ENCODE assay signal across 14 cellular contexts in genomic region chr19:49907745-49908446, GRCh38. TPM values are rescaled to one million over a fixed set of nuclear protein-coding genes. Genes with fewer than 3 reads are reported as not detected.
DNase-seq lines count a peak whose midpoint lies in the region; ATAC-seq and TF ChIP-seq lines count a peak whose summit lies in the region.
"Had no signal": no experiment of that assay in that cellular context is flagged by ENCODE, and none has a peak within 500 bp of the region (broad histone marks: within the 10 kb centered on the region; RNA-seq: fewer than 3 reads in every experiment).

No MANE protein-coding gene starts in this region.

- no peak overlapping the region for H3K4me3 Mint-ChIP-seq in activated naive CD4-positive, alpha-beta T cell treated with anti-CD3 and anti-CD28 coated beads, Interleukin-2, amount 10 ng/mL, durations not matched to agents 7 days and 5 days
- H3K4me3 Mint-ChIP-seq in activated naive CD4-positive, alpha-beta T cell treated with anti-CD3 and anti-CD28 coated beads for 36 hours = no peak overlapping the region
- H3K4me3 Mint-ChIP-seq in stimulated activated memory B cell treated with anti-CD40 and anti-IgM and Interleukin-4, amounts not matched to agents 10 μg/mL and 1 μg/mL and 100 μg/mL, for 72 hours = peak overlapping the region; percentile 50

- peak overlapping the region; percentile 60 for H3K27ac Mint-ChIP-seq in activated naive CD4-positive, alpha-beta T cell treated with anti-CD3 and anti-CD28 coated beads, Interleukin-2, amount 10 ng/mL, durations not matched to agents 7 days and 5 days
- H3K27ac Mint-ChIP-seq in activated naive CD4-positive, alpha-beta T cell treated with anti-CD3 and anti-CD28 coated beads for 36 hours = no peak overlapping the region
- H3K27ac Mint-ChIP-seq in stimulated activated memory B cell treated with anti-CD40 and anti-IgM and Interleukin-4, amounts not matched to agents 10 μg/mL and 1 μg/mL and 100 μg/mL, for 72 hours = peak overlapping the region; percentile 91

- H3K27me3 Mint-ChIP-seq in activated naive CD4-positive, alpha-beta T cell treated with anti-CD3 and anti-CD28 coated beads, Interleukin-2, amount 10 ng/mL, durations not matched to agents 7 days and 5 days = no peaks in the 10 kb centered on the region
- no peaks in the 10 kb centered on the region for H3K27me3 Mint-ChIP-seq in activated naive CD4-positive, alpha-beta T cell treated with anti-CD3 and anti-CD28 coated beads for 36 hours (ENCODE audit: low read depth)
- no peaks in the 10 kb centered on the region for H3K27me3 Mint-ChIP-seq in stimulated activated memory B cell treated with anti-CD40 and anti-IgM and Interleukin-4, amounts not matched to agents 10 μg/mL and 1 μg/mL and 100 μg/mL, for 72 hours

- DNase-seq in activated naive CD4-positive, alpha-beta T cell treated with anti-CD3 and anti-CD28 coated beads, Interleukin-2, amount 10 ng/mL, durations not matched to agents 7 days and 5 days = no peak
- DNase-seq in activated naive CD4-positive, alpha-beta T cell treated with anti-CD3 and anti-CD28 coated beads for 36 hours = no peak
- DNase-seq in GM19240 (ENCODE audit: insufficient read length, low spot score) (no peak), Karpas-422 (no peak)
- DNase-seq: activated CD4-positive, alpha-beta T cell treated with anti-CD3 and anti-CD28 coated beads, Interleukin-2, amount 50 U/mL, for 1 hour; GM23248; left cardiac atrium; NCI-H1092; NCI-H2171 treated with DMSO at 0.1 percent for 48 hours; SIG-M5; T1000 had no signal

- no peak overlapping the region for H2AFZ ChIP-seq in SU-DHL-6 (ENCODE audit: low read depth, low read length, severe bottlenecking)
- no peak overlapping the region for H2AFZ ChIP-seq in Karpas-422 (ENCODE audit: low read length)
- H2AFZ ChIP-seq: GM23248 had no signal

- H3K36me3 Mint-ChIP-seq in activated naive CD4-positive, alpha-beta T cell treated with anti-CD3 and anti-CD28 coated beads, Interleukin-2, amount 10 ng/mL, durations not matched to agents 7 days and 5 days = peaks cover 48% of the 10 kb centered on the region
- peaks cover 44% of the 10 kb centered on the region for H3K36me3 Mint-ChIP-seq in activated naive CD4-positive, alpha-beta T cell treated with anti-CD3 and anti-CD28 coated beads for 36 hours (ENCODE audit: low read depth)
- peaks cover 54% of the 10 kb centered on the region for H3K36me3 Mint-ChIP-seq in stimulated activated memory B cell treated with anti-CD40 and anti-IgM and Interleukin-4, amounts not matched to agents 10 μg/mL and 1 μg/mL and 100 μg/mL, for 72 hours

- H3F3A ChIP-seq in SU-DHL-6 (ENCODE audit: insufficient read depth) = peaks cover 19% of the 10 kb centered on the region; the same call in 1 of the 2 replicates

- H3K79me2 ChIP-seq in SU-DHL-6 (ENCODE audit: insufficient read depth, low read length) (0 out of 2 replicates have a peak, but pooled peaks cover 4% of the 10 kb centered on the region), Karpas-422 (ENCODE audit: low read length) (no peaks in the 10 kb centered on the region)

- peaks cover 8% of the 10 kb centered on the region for H3K4me1 ChIP-seq in Karpas-422 (ENCODE audit: low read length)

- intact Hi-C loops in activated naive CD4-positive, alpha-beta T cell treated with anti-CD3 and anti-CD28 coated beads for 36 hours (cut with micrococcal nuclease) = no loop called here

- no peaks in the 10 kb centered on the region for H4K20me1 ChIP-seq in SU-DHL-6 (ENCODE audit: low read depth, low read length)
- peaks cover 46% of the 10 kb centered on the region for H4K20me1 ChIP-seq in Karpas-422 (ENCODE audit: insufficient read depth, low read depth, low read length)

- no peak overlapping the region for H3K4me2 ChIP-seq in SU-DHL-6 (ENCODE audit: low read depth, low read length, poor library complexity, severe bottlenecking)
- no peak overlapping the region for H3K4me2 ChIP-seq in Karpas-422 (ENCODE audit: low read depth, low read length, poor library complexity, severe bottlenecking)
- H3K4me2 ChIP-seq: smooth muscle cell had no signal

- H3K4me1 Mint-ChIP-seq in activated naive CD4-positive, alpha-beta T cell treated with anti-CD3 and anti-CD28 coated beads, Interleukin-2, amount 10 ng/mL, durations not matched to agents 7 days and 5 days = peaks cover 32% of the 10 kb centered on the region
- H3K4me1 Mint-ChIP-seq in activated naive CD4-positive, alpha-beta T cell treated with anti-CD3 and anti-CD28 coated beads for 36 hours (ENCODE audit: low read depth) = peaks cover 51% of the 10 kb centered on the region
- H3K4me1 Mint-ChIP-seq in stimulated activated memory B cell treated with anti-CD40 and anti-IgM and Interleukin-4, amounts not matched to agents 10 μg/mL and 1 μg/mL and 100 μg/mL, for 72 hours = peaks cover 87% of the 10 kb centered on the region

- H3K27me3 ChIP-seq in SU-DHL-6 (ENCODE audit: low read length) (no peaks in the 10 kb centered on the region), Karpas-422 (ENCODE audit: low read length) (no peaks in the 10 kb centered on the region)

- CTCF ChIA-PET in activated naive CD4-positive, alpha-beta T cell treated with anti-CD3 and anti-CD28 coated beads, Interleukin-2, amount 10 ng/mL, durations not matched to agents 7 days and 5 days (lab: Charles Lee) = no interaction called here
- CTCF ChIA-PET in activated naive CD4-positive, alpha-beta T cell treated with anti-CD3 and anti-CD28 coated beads for 36 hours (lab: Charles Lee) = no interaction called here

- ATAC-seq in stimulated activated memory B cell treated with anti-CD40 and anti-IgM and Interleukin-4, amounts not matched to agents 10 μg/mL and 1 μg/mL and 100 μg/mL, for 72 hours = peak; percentile 53
- ATAC-seq: left cardiac atrium had no signal

- peak overlapping the region; percentile 46 for H3K27ac ChIP-seq in SU-DHL-6 (ENCODE audit: low read depth, low read length)
- H3K27ac ChIP-seq in Karpas-422 (ENCODE audit: low read length) = no peak overlapping the region
- H3K27ac ChIP-seq: GM23248 had no signal

- H3K9me2 ChIP-seq in SU-DHL-6 (replicated peaks; ENCODE audit: insufficient read depth, low read length) = no peaks in the 10 kb centered on the region
- no peaks in the 10 kb centered on the region for H3K9me2 ChIP-seq in Karpas-422 (replicated peaks; ENCODE audit: insufficient read depth, low read length)

- H3K9me3 Mint-ChIP-seq in activated naive CD4-positive, alpha-beta T cell treated with anti-CD3 and anti-CD28 coated beads, Interleukin-2, amount 10 ng/mL, durations not matched to agents 7 days and 5 days = no peaks in the 10 kb centered on the region
- H3K9me3 Mint-ChIP-seq in activated naive CD4-positive, alpha-beta T cell treated with anti-CD3 and anti-CD28 coated beads for 36 hours = no peaks in the 10 kb centered on the region
- H3K9me3 Mint-ChIP-seq in stimulated activated memory B cell treated with anti-CD40 and anti-IgM and Interleukin-4, amounts not matched to agents 10 μg/mL and 1 μg/mL and 100 μg/mL, for 72 hours = no peaks in the 10 kb centered on the region

- H3K4me3 ChIP-seq in SU-DHL-6 (ENCODE audit: insufficient read depth, low read length, poor library complexity, severe bottlenecking) = no peak overlapping the region
- H3K4me3 ChIP-seq in Karpas-422 (ENCODE audit: low read length) = no peak overlapping the region
- H3K4me3 ChIP-seq: GM23248, smooth muscle cell had no signal

- TF ChIP-seq CTCF in SU-DHL-6 (IDR thresholded peaks at IDR 0.05; ENCODE audit: insufficient read depth, low read length, poor library complexity, severe bottlenecking) = no peak

- H3K9me3 ChIP-seq in SU-DHL-6 (ENCODE audit: insufficient read depth, low read length) (no peaks in the 10 kb centered on the region), Karpas-422 (ENCODE audit: low read length) (no peaks in the 10 kb centered on the region)

- no peak overlapping the region for H3K9ac ChIP-seq in SU-DHL-6 (ENCODE audit: low read length)
- no peak overlapping the region for H3K9ac ChIP-seq in Karpas-422 (ENCODE audit: low read length)
- H3K9ac ChIP-seq: GM23248 had no signal

- no peaks in the 10 kb centered on the region for H3K36me3 ChIP-seq in SU-DHL-6 (ENCODE audit: low read length)
- peaks cover 37% of the 10 kb centered on the region for H3K36me3 ChIP-seq in Karpas-422 (ENCODE audit: insufficient read depth, low read length)

RNA-seq across cellular contexts. Expression of gene IL4I1, which starts 11.2 kb away (rescaled TPM):
- total RNA-seq in activated naive CD4-positive, alpha-beta T cell treated with anti-CD3 and anti-CD28 coated beads for 36 hours = 1 to 10 TPM; 7.2 to 7.5 TPM
- not detected in 2 replicates for total RNA-seq in Karpas-422 (2014; rRNA removed; shearing (Covaris generic); ENCODE audit: low replicate concordance)
- total RNA-seq: GM23248, smooth muscle cell had no signal

RNA-seq across cellular contexts. Expression of gene ATF5, which starts 21.1 kb away (rescaled TPM):
- total RNA-seq in activated naive CD4-positive, alpha-beta T cell treated with anti-CD3 and anti-CD28 coated beads for 36 hours = 1 to 10 TPM; 8.0 to 8.8 TPM
- total RNA-seq in Karpas-422 (2014; rRNA removed; shearing (Covaris generic); ENCODE audit: low replicate concordance) = 454 and 537 TPM in 2 replicates

RNA-seq across cellular contexts. Expression of gene NUP62, which starts 21.4 kb away (rescaled TPM):
- total RNA-seq in activated naive CD4-positive, alpha-beta T cell treated with anti-CD3 and anti-CD28 coated beads for 36 hours = 10 to 100 TPM; 89.2 to 92.5 TPM
- 35.0 and 37.9 TPM in 2 replicates for total RNA-seq in Karpas-422 (2014; rRNA removed; shearing (Covaris generic); ENCODE audit: low replicate concordance)

RNA-seq across cellular contexts. Expression of gene TBC1D17, which starts 30.4 kb away (rescaled TPM):
- total RNA-seq in activated naive CD4-positive, alpha-beta T cell treated with anti-CD3 and anti-CD28 coated beads for 36 hours = 10 to 100 TPM; 29.8 to 32.4 TPM
- 13.6 and 17.8 TPM in 2 replicates for total RNA-seq in Karpas-422 (2014; rRNA removed; shearing (Covaris generic); ENCODE audit: low replicate concordance)

RNA-seq across cellular contexts. Expression of gene AKT1S1, which starts 30.7 kb away (rescaled TPM):
- total RNA-seq in activated naive CD4-positive, alpha-beta T cell treated with anti-CD3 and anti-CD28 coated beads for 36 hours = 10 to 100 TPM; 13.3 to 14.2 TPM
- 8.2 and 8.9 TPM in 2 replicates for total RNA-seq in Karpas-422 (2014; rRNA removed; shearing (Covaris generic); ENCODE audit: low replicate concordance)

Comparison
In these comparisons a context has a peak if more than half of its experiments do, and no peak if none do; other contexts are left out.
1. RNA of gene ATF5, which starts 21.1 kb away (total RNA-seq): 454 to 537 TPM in Karpas-422; 8.0 to 8.8 TPM in activated naive CD4-positive, alpha-beta T cell treated with anti-CD3 and anti-CD28 coated beads for 36 hours; every median in the first group is over 10 times any median in the second.